ENCODE assay signal across 8 cellular contexts in genomic region chr12:5796171-5797091, GRCh38.
A peak's percentile ranks its signal among the peaks of the same experiment; 100 is the strongest.
DNase-seq lines count a peak whose midpoint lies in the region; ATAC-seq, FAIRE-seq and TF ChIP-seq lines count a peak whose summit lies in the region.

No MANE protein-coding gene starts in this region.

- ATAC-seq in stimulated activated naive CD8-positive, alpha-beta T cell treated with anti-CD3 and anti-CD28 coated beads, Interleukin-15, Interleukin-2, amounts not matched to agents 100 U/mL and 50 U/mL, for 24 hours, result no peak
- no peak for ATAC-seq in GM21423 (IDR thresholded peaks at IDR 0.05; ENCODE audit: unreplicated experiment)

- no peaks in the 10 kb centered on the region for H3K36me3 ChIP-seq in SU-DHL-6 (ENCODE audit: low read length)

- TF ChIP-seq CTCF in SU-DHL-6 (IDR thresholded peaks at IDR 0.05; ENCODE audit: insufficient read depth, low read length, poor library complexity, severe bottlenecking), result peak; percentile 15

- H3K4me3 ChIP-seq in SU-DHL-6 (ENCODE audit: insufficient read depth, low read length, poor library complexity, severe bottlenecking), result no peak overlapping the region

- no peak for TF ChIP-seq POLR2A in GM12892 (IDR thresholded peaks at IDR 0.05; ENCODE audit: low read depth, low read length)

- H3K9me3 ChIP-seq in SU-DHL-6 (ENCODE audit: insufficient read depth, low read length), result no peaks in the 10 kb centered on the region

- H3K79me2 ChIP-seq in SU-DHL-6 (ENCODE audit: insufficient read depth, low read length), result no peaks in the 10 kb centered on the region

- no peaks in the 10 kb centered on the region for H3F3A ChIP-seq in SU-DHL-6 (ENCODE audit: insufficient read depth)

- H3K9me2 ChIP-seq in SU-DHL-6 (replicated peaks; ENCODE audit: insufficient read depth, low read length), result no peaks in the 10 kb centered on the region

- peak; percentile 78 for FAIRE-seq in GM12892 (lab: Jason Lieb, UNC)

- DNase-seq in AG08396 (ENCODE audit: low spot score) (peak; percentile 68), GM12892 (ENCODE audit: insufficient read length) (peak; percentile 17), hepatic stellate cell (ENCODE audit: low spot score) (peak; percentile 38), SIG-M5 treated with dmso at 0.1 percent for 504 hours (lab: John Stamatoyannopoulos, UW; ENCODE audit: unreplicated experiment) (no peak), MV-4-11 (lab: John Stamatoyannopoulos, UW) (no peak)
- DNase-seq in stimulated activated naive CD8-positive, alpha-beta T cell treated with anti-CD3 and anti-CD28 coated beads, Interleukin-15, Interleukin-2, amounts not matched to agents 100 U/mL and 50 U/mL, for 24 hours, result peak; percentile 45

- no peak overlapping the region for H3K4me2 ChIP-seq in SU-DHL-6 (ENCODE audit: low read depth, low read length, poor library complexity, severe bottlenecking)

- no peak overlapping the region for H3K9ac ChIP-seq in SU-DHL-6 (ENCODE audit: low read length)

- no peak overlapping the region for H3K27ac ChIP-seq in SU-DHL-6 (ENCODE audit: low read depth, low read length)

- H3K27me3 ChIP-seq in SU-DHL-6 (ENCODE audit: low read length), result 0 out of 2 replicates have a peak, but pooled peaks cover 6% of the 10 kb centered on the region

- H2AFZ ChIP-seq in SU-DHL-6 (ENCODE audit: low read depth, low read length, severe bottlenecking), result no peak overlapping the region

- H4K20me1 ChIP-seq in SU-DHL-6 (ENCODE audit: low read depth, low read length), result no peaks in the 10 kb centered on the region

Comparison
In these comparisons a context has a peak if more than half of its experiments do, and no peak if none do; other contexts are left out.
1. DNase-seq: peak in AG08396 (single experiment), GM12892 (single experiment), hepatic stellate cell (single experiment) and stimulated activated naive CD8-positive, alpha-beta T cell treated with anti-CD3 and anti-CD28 coated beads, Interleukin-15, Interleukin-2, amounts not matched to agents 100 U/mL and 50 U/mL, for 24 hours (single experiment); none in SIG-M5 treated with dmso at 0.1 percent for 504 hours (single experiment) and MV-4-11 (single experiment).